23 cellular contexts compared by ENCODE assay signal in the genomic region with DNA sequence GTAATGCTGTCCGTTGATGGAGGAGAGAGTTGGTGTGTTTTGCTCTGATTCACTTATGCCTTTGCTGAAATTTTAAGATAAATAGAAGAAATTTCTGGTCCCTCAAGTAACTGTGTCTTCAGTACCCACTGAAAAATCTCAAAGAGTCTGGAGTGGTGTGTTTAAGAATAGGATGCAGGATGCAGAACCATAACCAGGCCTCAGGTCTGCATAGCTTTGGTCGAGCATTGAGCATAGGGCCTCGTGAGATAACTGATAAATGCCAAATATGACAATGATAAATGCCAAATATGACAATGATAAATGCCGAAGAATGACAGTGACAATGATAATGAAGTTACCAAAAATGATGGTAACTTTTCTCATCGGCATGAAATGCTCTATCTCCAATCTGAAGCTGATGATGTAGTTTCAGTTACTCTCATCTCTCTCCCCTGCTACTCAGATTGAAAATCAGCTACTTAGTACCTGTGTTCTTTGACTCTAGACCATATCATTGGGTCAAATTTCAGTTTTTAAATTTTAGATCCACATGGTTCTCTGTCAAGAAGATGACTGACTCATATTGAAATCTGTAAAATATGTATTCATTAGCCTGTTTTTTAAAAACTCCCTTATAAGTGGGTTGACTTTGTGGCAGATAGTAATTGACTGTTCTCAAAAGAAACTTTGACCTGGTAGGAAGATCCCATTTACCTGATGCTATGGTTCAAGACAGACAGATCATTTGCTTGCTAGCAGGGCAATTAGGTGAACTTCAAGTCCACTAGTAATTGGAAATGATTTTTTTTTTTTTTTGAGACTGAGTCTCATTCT.
DNase-seq lines count a peak whose midpoint lies in the region; ATAC-seq lines count a peak whose summit lies in the region.
"Had no signal": no experiment of that assay in that cellular context is flagged by ENCODE, and none has a peak within 500 bp of the region (broad histone marks: within the 10 kb centered on the region; RNA-seq: fewer than 3 reads in every experiment).

No MANE protein-coding gene starts in this region.

- intact Hi-C loops in left ventricle myocardium superior (cut with micrococcal nuclease): no loop called here

- H3K27ac Mint-ChIP-seq in activated naive CD4-positive, alpha-beta T cell treated with anti-CD3 and anti-CD28 coated beads, Interleukin-2, amount 50 U/mL, for 72 hours: no peak overlapping the region
- no peak overlapping the region for H3K27ac Mint-ChIP-seq in stimulated activated naive CD8-positive, alpha-beta T cell treated with anti-CD3 and anti-CD28 coated beads, Interleukin-15, amount 100 ng/mL, for 72 hours
- H3K27ac Mint-ChIP-seq: T-helper 2 cell treated with Interferon-gamma antibody and Interleukin-4, amounts not matched to agents 5 μg/mL and 100 μg/mL, for 36 hours had no signal

- no peaks in the 10 kb centered on the region for H3K9me3 Mint-ChIP-seq in activated naive CD4-positive, alpha-beta T cell treated with anti-CD3 and anti-CD28 coated beads, Interleukin-2, amount 50 U/mL, for 72 hours
- no peaks in the 10 kb centered on the region for H3K9me3 Mint-ChIP-seq in stimulated activated naive CD8-positive, alpha-beta T cell treated with anti-CD3 and anti-CD28 coated beads, Interleukin-15, amount 100 ng/mL, for 72 hours
- H3K9me3 Mint-ChIP-seq: T-helper 2 cell treated with Interferon-gamma antibody and Interleukin-4, amounts not matched to agents 5 μg/mL and 100 μg/mL, for 36 hours had no signal

- ATAC-seq in activated naive CD4-positive, alpha-beta T cell treated with anti-CD3 and anti-CD28 coated beads, Interleukin-2, amount 50 U/mL, for 72 hours: peak; percentile 76 to 99
- ATAC-seq in GM19351 (IDR thresholded peaks at IDR 0.05; ENCODE audit: unreplicated experiment) (peak; percentile 79), HG02938 (IDR thresholded peaks at IDR 0.05; ENCODE audit: unreplicated experiment) (peak; percentile 75), left ventricle myocardium superior (no peak), HG02885 (IDR thresholded peaks at IDR 0.05; ENCODE audit: poor library complexity, unreplicated experiment) (no peak)
- ATAC-seq in stimulated activated naive CD8-positive, alpha-beta T cell treated with anti-CD3 and anti-CD28 coated beads, Interleukin-15, amount 100 ng/mL, for 72 hours: peak; percentile 95
- ATAC-seq: naive thymus-derived CD8-positive, alpha-beta T cell had no signal

- H3K27me3 Mint-ChIP-seq in stimulated activated naive CD8-positive, alpha-beta T cell treated with anti-CD3 and anti-CD28 coated beads, Interleukin-15, amount 100 ng/mL, for 72 hours: no peaks in the 10 kb centered on the region
- H3K27me3 Mint-ChIP-seq: naive thymus-derived CD8-positive, alpha-beta T cell had no signal

- peaks cover 4 to 12% of the 10 kb centered on the region in 2 donors for H3K36me3 Mint-ChIP-seq in activated naive CD4-positive, alpha-beta T cell treated with anti-CD3 and anti-CD28 coated beads, Interleukin-2, amount 50 U/mL, for 72 hours

- DNase-seq in activated naive CD4-positive, alpha-beta T cell treated with anti-CD3 and anti-CD28 coated beads, Interleukin-2, amount 50 U/mL, for 72 hours (ENCODE audit: low spot score in 2 of 2): no peak
- no peak for DNase-seq in activated naive CD4-positive, alpha-beta T cell (lab: John Stamatoyannopoulos, UW)
- DNase-seq in stimulated activated naive CD8-positive, alpha-beta T cell treated with anti-CD3 and anti-CD28 coated beads, Interleukin-15, amount 100 ng/mL, for 72 hours: no peak
- DNase-seq in cerebellar nuclear complex (lab: John Stamatoyannopoulos, UW) (no peak), left ventricle myocardium superior (no peak)
- DNase-seq: ACHN; activated effector memory CD4-positive, alpha-beta T cell treated with anti-CD3 and anti-CD28 coated beads, Interleukin-2, amount 50 U/mL, for 16 hours; amniotic stem cell; dermis blood vessel endothelial cell; DMS 273 treated with DMSO at 0.1 percent for 48 hours; foreskin fibroblast; mesendoderm; MM.1S; naive thymus-derived CD8-positive, alpha-beta T cell; NCI-H1694; NCI-H69; pancreas; right lobe of liver; stimulated activated CD4-positive, alpha-beta T cell treated with anti-CD3 and anti-CD28 coated beads, Interleukin-15, amount 100 ng/mL, for 24 hours had no signal

- H3K4me1 Mint-ChIP-seq in stimulated activated naive CD8-positive, alpha-beta T cell treated with anti-CD3 and anti-CD28 coated beads, Interleukin-15, amount 100 ng/mL, for 72 hours: peaks cover 8% of the 10 kb centered on the region

- H3K4me3 Mint-ChIP-seq in stimulated activated naive CD8-positive, alpha-beta T cell treated with anti-CD3 and anti-CD28 coated beads, Interleukin-15, amount 100 ng/mL, for 72 hours: no peak overlapping the region
- H3K4me3 Mint-ChIP-seq: naive thymus-derived CD8-positive, alpha-beta T cell; T-helper 2 cell treated with Interferon-gamma antibody and Interleukin-4, amounts not matched to agents 5 μg/mL and 100 μg/mL, for 36 hours had no signal

Comparison
In these comparisons a context has a peak if more than half of its experiments do, and no peak if none do; other contexts are left out.
1. ATAC-seq: peak in activated naive CD4-positive, alpha-beta T cell treated with anti-CD3 and anti-CD28 coated beads, Interleukin-2, amount 50 U/mL, for 72 hours (2 of 2), GM19351 (single experiment), HG02938 (single experiment) and stimulated activated naive CD8-positive, alpha-beta T cell treated with anti-CD3 and anti-CD28 coated beads, Interleukin-15, amount 100 ng/mL, for 72 hours (single experiment); none in left ventricle myocardium superior (single experiment) and HG02885 (single experiment).